3 cellular contexts compared by ENCODE assay signal in genomic region chr6:26332843-26333242, GRCh38.
TF ChIP-seq lines count a peak whose summit lies in the region.

No MANE protein-coding gene starts in this region.

TF ChIP-seq in HEK293, 187 proteins besides CTCF, POLR2A, EP300 and RAD21:
- TF ChIP-seq ZBTB17 (tag by site-specific recombination; IDR thresholded peaks at IDR 0.05) (peak; percentile 53), ZBTB11 (tag by site-specific recombination; conservative IDR thresholded peaks at IDR 0.05; ENCODE audit: low read depth) (no peak)

TF ChIP-seq in WTC11, 78 proteins besides CTCF, POLR2A, EP300 and RAD21:
- TF ChIP-seq CDX4 (CRISPR knock-in tag; IDR thresholded peaks at IDR 0.05; ENCODE audit: borderline replicate concordance) (no peak), ZNF219 (CRISPR knock-in tag; IDR thresholded peaks at IDR 0.05; ENCODE audit: borderline replicate concordance) (no peak), KAT7 (CRISPR knock-in tag; IDR thresholded peaks at IDR 0.05; ENCODE audit: borderline replicate concordance) (no peak), ZMAT4 (CRISPR knock-in tag; IDR thresholded peaks at IDR 0.05) (no peak), ATF1 (CRISPR knock-in tag; IDR thresholded peaks at IDR 0.05) (no peak)

TF ChIP-seq in GM12891, 5 proteins besides CTCF, POLR2A, EP300 and RAD21:
- TF ChIP-seq TAF1 (IDR thresholded peaks at IDR 0.05; ENCODE audit: low read depth, low read length) (no peak), SPI1 (IDR thresholded peaks at IDR 0.05; ENCODE audit: low read depth, low read length) (no peak), POLR2AphosphoS5 (IDR thresholded peaks at IDR 0.05; ENCODE audit: low read depth, low read length) (no peak), POU2F2 (IDR thresholded peaks at IDR 0.05; ENCODE audit: low read depth, low read length) (no peak), PAX5 (IDR thresholded peaks at IDR 0.05; ENCODE audit: insufficient read depth, low read length, severe bottlenecking) (no peak)
